ENCODE assay signal across 17 cellular contexts in genomic region chrX:1361910-1362309, GRCh38. TPM values are rescaled to one million over a fixed set of nuclear protein-coding genes. Genes with fewer than 3 reads are reported as not detected.
DNase-seq lines count a peak whose midpoint lies in the region; TF ChIP-seq lines count a peak whose summit lies in the region.
"Had no signal": no experiment of that assay in that cellular context is flagged by ENCODE, and none has a peak within 500 bp of the region (broad histone marks: within the 10 kb centered on the region; RNA-seq: fewer than 3 reads in every experiment).

No MANE protein-coding gene starts in this region.

- H3K27ac Mint-ChIP-seq in activated naive CD4-positive, alpha-beta T cell treated with anti-CD3 and anti-CD28 coated beads, Interleukin-2, amount 50 U/mL, for 24 hours = peak overlapping the region; percentile 4
- peak overlapping the region; percentile 6 for H3K27ac Mint-ChIP-seq in Calu3 (ENCODE audit: unreplicated experiment)
- peak overlapping the region; percentile 6 for H3K27ac Mint-ChIP-seq in dendritic cell treated with granulocyte-macrophage colony-stimulating factor and Interleukin-4, amounts not matched to agents 40 ng/mL and 50 ng/mL, for 4 days
- peak overlapping the region; percentile 23 for H3K27ac Mint-ChIP-seq in type B pancreatic cell
- H3K27ac Mint-ChIP-seq in mesothelial cell of epicardium = no peak overlapping the region
- H3K27ac Mint-ChIP-seq: B cell, HFFc6 had no signal

- TF ChIP-seq CTCF in Calu3 (IDR thresholded peaks at IDR 0.05; ENCODE audit: unreplicated experiment) (no peak), type B pancreatic cell (conservative IDR thresholded peaks at IDR 0.05) (no peak), mesothelial cell of epicardium (IDR thresholded peaks at IDR 0.05; ENCODE audit: unreplicated experiment) (no peak)

- H3K4me3 Mint-ChIP-seq in activated naive CD4-positive, alpha-beta T cell treated with anti-CD3 and anti-CD28 coated beads, Interleukin-2, amount 50 U/mL, for 24 hours = no peak overlapping the region
- H3K4me3 Mint-ChIP-seq in Calu3 (ENCODE audit: low read depth, unreplicated experiment) = no peak overlapping the region
- H3K4me3 Mint-ChIP-seq in dendritic cell treated with granulocyte-macrophage colony-stimulating factor and Interleukin-4, amounts not matched to agents 40 ng/mL and 50 ng/mL, for 4 days = no peak overlapping the region
- no peak overlapping the region for H3K4me3 Mint-ChIP-seq in type B pancreatic cell
- H3K4me3 Mint-ChIP-seq in mesothelial cell of epicardium = no peak overlapping the region
- H3K4me3 Mint-ChIP-seq: B cell, HFFc6 had no signal

- DNase-seq in activated naive CD4-positive, alpha-beta T cell (lab: John Stamatoyannopoulos, UW) = no peak
- DNase-seq in Calu3 (no peak), type B pancreatic cell (ENCODE audit: extremely low spot score, unreplicated experiment) (no peak), mesothelial cell of epicardium (ENCODE audit: low spot score in 2 of 2, unreplicated experiment in 2 of 2) (no peak)
- no peak for DNase-seq in activated CD8-positive, alpha-beta memory T cell treated with anti-CD3 and anti-CD28 coated beads for 24 hours
- DNase-seq: DMS153, GOT3, HFFc6, KBM-7, NCI-H1048, NCI-H2107, NCI-H226, NCI-H526, OCI-M1 had no signal

- no TSS peak for BruUV-seq in Calu3 (replicated peaks; lab: Mats Ljungman, UMichigan)

- no peaks in the 10 kb centered on the region for H3K27me3 Mint-ChIP-seq in activated naive CD4-positive, alpha-beta T cell treated with anti-CD3 and anti-CD28 coated beads, Interleukin-2, amount 50 U/mL, for 24 hours
- peaks cover 34% of the 10 kb centered on the region for H3K27me3 Mint-ChIP-seq in Calu3 (ENCODE audit: unreplicated experiment)
- H3K27me3 Mint-ChIP-seq in dendritic cell treated with granulocyte-macrophage colony-stimulating factor and Interleukin-4, amounts not matched to agents 40 ng/mL and 50 ng/mL, for 4 days = no peaks in the 10 kb centered on the region
- H3K27me3 Mint-ChIP-seq in type B pancreatic cell = no peaks in the 10 kb centered on the region
- no peaks in the 10 kb centered on the region for H3K27me3 Mint-ChIP-seq in mesothelial cell of epicardium (ENCODE audit: low read depth)
- H3K27me3 Mint-ChIP-seq: B cell had no signal

- intact Hi-C loops in Calu3 (cut with micrococcal nuclease; ENCODE audit: unreplicated experiment) = no loop called here
- intact Hi-C loops in dendritic cell treated with granulocyte-macrophage colony-stimulating factor and Interleukin-4, amounts not matched to agents 40 ng/mL and 50 ng/mL, for 4 days (cut with micrococcal nuclease) = no loop called here

- no peaks in the 10 kb centered on the region for H3K4me1 Mint-ChIP-seq in activated naive CD4-positive, alpha-beta T cell treated with anti-CD3 and anti-CD28 coated beads, Interleukin-2, amount 50 U/mL, for 24 hours
- H3K4me1 Mint-ChIP-seq in Calu3 (ENCODE audit: low read depth, unreplicated experiment) = peaks cover 11% of the 10 kb centered on the region
- H3K4me1 Mint-ChIP-seq in dendritic cell treated with granulocyte-macrophage colony-stimulating factor and Interleukin-4, amounts not matched to agents 40 ng/mL and 50 ng/mL, for 4 days (ENCODE audit: low read depth) = peaks cover 13% of the 10 kb centered on the region
- no peaks in the 10 kb centered on the region for H3K4me1 Mint-ChIP-seq in type B pancreatic cell (ENCODE audit: unreplicated experiment)
- no peaks in the 10 kb centered on the region for H3K4me1 Mint-ChIP-seq in mesothelial cell of epicardium
- H3K4me1 Mint-ChIP-seq: B cell had no signal

- CTCF ChIA-PET in Calu3 (lab: Charles Lee) = no interaction called here

- H3K36me3 Mint-ChIP-seq in activated naive CD4-positive, alpha-beta T cell treated with anti-CD3 and anti-CD28 coated beads, Interleukin-2, amount 50 U/mL, for 24 hours = peaks cover 18% of the 10 kb centered on the region
- H3K36me3 Mint-ChIP-seq in Calu3 (ENCODE audit: insufficient read depth, unreplicated experiment) (peaks cover 5% of the 10 kb centered on the region), type B pancreatic cell (peaks cover 6% of the 10 kb centered on the region), mesothelial cell of epicardium (peaks cover 21% of the 10 kb centered on the region)
- peaks cover 69% of the 10 kb centered on the region for H3K36me3 Mint-ChIP-seq in dendritic cell treated with granulocyte-macrophage colony-stimulating factor and Interleukin-4, amounts not matched to agents 40 ng/mL and 50 ng/mL, for 4 days (ENCODE audit: low read depth)

- H3K9me3 Mint-ChIP-seq in activated naive CD4-positive, alpha-beta T cell treated with anti-CD3 and anti-CD28 coated beads, Interleukin-2, amount 50 U/mL, for 24 hours = no peaks in the 10 kb centered on the region
- H3K9me3 Mint-ChIP-seq in Calu3 (ENCODE audit: low read depth, unreplicated experiment) = peaks cover 7% of the 10 kb centered on the region
- H3K9me3 Mint-ChIP-seq in dendritic cell treated with granulocyte-macrophage colony-stimulating factor and Interleukin-4, amounts not matched to agents 40 ng/mL and 50 ng/mL, for 4 days = no peaks in the 10 kb centered on the region
- H3K9me3 Mint-ChIP-seq in type B pancreatic cell = no peaks in the 10 kb centered on the region
- H3K9me3 Mint-ChIP-seq in mesothelial cell of epicardium = no peaks in the 10 kb centered on the region

RNA-seq across cellular contexts. Expression of gene IL3RA, which starts 25.3 kb away (rescaled TPM):
- not detected in 2 replicates for total RNA-seq in Calu3 (2022)
- total RNA-seq in type B pancreatic cell (ENCODE audit: low replicate concordance) = not detected in 2 replicates
- 0.16 to 0.20 TPM in 2 of 3 replicates, not detected in the other for total RNA-seq in mesothelial cell of epicardium

RNA-seq across cellular contexts. Expression of gene SLC25A6, which starts 30.0 kb away (rescaled TPM):
- total RNA-seq in Calu3 (2022) = 139 and 161 TPM in 2 replicates
- total RNA-seq in type B pancreatic cell (ENCODE audit: low replicate concordance) = 489 and 568 TPM in 2 replicates
- 453 to 469 TPM (median 460 TPM) in 3 replicates for total RNA-seq in mesothelial cell of epicardium
